Comparison of ENCODE assay signal across 17 cellular contexts in genomic region chr21:45119812-45120211, GRCh38. TPM values are rescaled to one million over a fixed set of nuclear protein-coding genes. Genes with fewer than 3 reads are reported as not detected.
DNase-seq lines count a peak whose midpoint lies in the region; ATAC-seq and TF ChIP-seq lines count a peak whose summit lies in the region.
"Had no signal": no experiment of that assay in that cellular context is flagged by ENCODE, and none has a peak within 500 bp of the region (broad histone marks: within the 10 kb centered on the region; RNA-seq: fewer than 3 reads in every experiment).

No MANE protein-coding gene starts in this region.

- TF ChIP-seq CTCF in VCaP (conservative IDR thresholded peaks at IDR 0.05) (no peak), upper lobe of right lung (IDR thresholded peaks at IDR 0.05) (no peak), left lung (IDR thresholded peaks at IDR 0.05) (no peak)

- H3K9ac ChIP-seq in BLaER1: no peak overlapping the region
- H3K9ac ChIP-seq: BLaER1 treated with 17β-estradiol and CSF1 and Interleukin-3, amounts not matched to agents 10 nM and 100 nM had no signal

- CTCF ChIA-PET in HEK293T (lab: Yijun Ruan, JAX): interaction anchor here (1.1 to 3.8 kb wide), 4 partner anchors 8 to 22 kb away, joined by 4 to 24 read pairs (median 5); no protein-coding TSS in a partner anchor

- ATAC-seq in upper lobe of right lung (no peak), GM21723 (IDR thresholded peaks at IDR 0.05; ENCODE audit: unreplicated experiment) (no peak), left lung (no peak), HG02981 (IDR thresholded peaks at IDR 0.05; ENCODE audit: unreplicated experiment) (no peak)
- ATAC-seq: CD8-positive, alpha-beta T cell; GM12878 had no signal

- POLR2A ChIA-PET in HEK293T (lab: Yijun Ruan, JAX): interaction anchor here (0.6 to 1.2 kb wide), 3 partner anchors 9 to 319 kb away, joined by 3 to 4 read pairs (median 3); partner anchors contain the start of gene UBE2G2

- no peak overlapping the region for H3K4me3 ChIP-seq in BLaER1
- H3K4me3 ChIP-seq in upper lobe of right lung: no peak overlapping the region
- no peak overlapping the region for H3K4me3 ChIP-seq in left lung
- H3K4me3 ChIP-seq: BLaER1 treated with 17β-estradiol and CSF1 and Interleukin-3, amounts not matched to agents 10 nM and 100 nM; GM12878 had no signal

- peaks cover 81% of the 10 kb centered on the region for H3K4me1 ChIP-seq in BLaER1
- H3K4me1 ChIP-seq in upper lobe of right lung: peaks cover 4% of the 10 kb centered on the region
- peaks cover 0 to under 1% of the 10 kb centered on the region in 2 donors for H3K4me1 ChIP-seq in left lung

- H3K9me3 ChIP-seq in BLaER1 (0 out of 2 replicates have a peak, but pooled peaks cover 9% of the 10 kb centered on the region), upper lobe of right lung (no peaks in the 10 kb centered on the region), left lung (no peaks in the 10 kb centered on the region)

- peak overlapping the region; percentile 32; the same call in 1 of the 2 replicates for H3K27ac ChIP-seq in BLaER1
- peak overlapping the region; percentile 92 for H3K27ac ChIP-seq in VCaP
- H3K27ac ChIP-seq in upper lobe of right lung: no peak overlapping the region
- no peak overlapping the region for H3K27ac ChIP-seq in left lung
- H3K27ac ChIP-seq: BLaER1 treated with 17β-estradiol and CSF1 and Interleukin-3, amounts not matched to agents 10 nM and 100 nM; HL-60 had no signal

- DNase-seq in HEK293T (ENCODE audit: extremely low spot score) (no peak), upper lobe of right lung (peak; percentile 11), left lung (no peak)
- DNase-seq: 8988T; Calu3; CD8-positive, alpha-beta T cell; DMS79 treated with DMSO at 0.1 percent for 48 hours; GOT3; H7; KBM-7 had no signal

- H3K27me3 ChIP-seq in BLaER1 (no peaks in the 10 kb centered on the region), upper lobe of right lung (no peaks in the 10 kb centered on the region), left lung (no peaks in the 10 kb centered on the region)

- peaks cover 34% of the 10 kb centered on the region for H3K36me3 ChIP-seq in BLaER1
- H3K36me3 ChIP-seq in upper lobe of right lung: no peaks in the 10 kb centered on the region
- H3K36me3 ChIP-seq in left lung: no peaks in the 10 kb centered on the region

- H3K4me2 ChIP-seq in BLaER1: peak overlapping the region; percentile 95; the same call in 1 of the 2 replicates

- intact Hi-C loops in upper lobe of right lung (cut with DNase I): no loop called here
- intact Hi-C loops in left lung (cut with DNase I): loop anchor here in 1 of 2 donors (10.0 kb wide), 1 partner anchor 165 kb away; no protein-coding TSS in a partner anchor

- H4K20me1 ChIP-seq in BLaER1: peaks cover 50% of the 10 kb centered on the region; the same call in 1 of the 2 replicates

TF ChIP-seq in HEK293T, 16 proteins besides CTCF, POLR2A, EP300 and RAD21:
- TF ChIP-seq FOXM1 (IDR thresholded peaks at IDR 0.05; ENCODE audit: borderline replicate concordance) (no peak), SUZ12 (IDR thresholded peaks at IDR 0.05) (no peak), ZNF384 (IDR thresholded peaks at IDR 0.05) (no peak), HDGF (IDR thresholded peaks at IDR 0.05; ENCODE audit: borderline replicate concordance) (no peak), NFRKB (IDR thresholded peaks at IDR 0.05) (no peak), PKNOX1 (IDR thresholded peaks at IDR 0.05) (peak; percentile 65), L3MBTL2 (conservative IDR thresholded peaks at IDR 0.05) (0 out of 2 replicates have a peak, but pooled peaks have one; percentile 23), SP1 (IDR thresholded peaks at IDR 0.05) (no peak), FOXA1 (IDR thresholded peaks at IDR 0.05) (no peak), ARNT (IDR thresholded peaks at IDR 0.05) (no peak), ELF4 (IDR thresholded peaks at IDR 0.05) (no peak), LEF1 (IDR thresholded peaks at IDR 0.05; ENCODE audit: borderline replicate concordance) (no peak), FOXK2 (IDR thresholded peaks at IDR 0.05) (no peak), TARDBP (IDR thresholded peaks at IDR 0.05) (no peak), CTBP1 (IDR thresholded peaks at IDR 0.05; ENCODE audit: borderline replicate concordance) (no peak)

RNA-seq across cellular contexts. Expression of gene ADARB1, which starts 45.4 kb away (rescaled TPM):
- 73.6 TPM for total RNA-seq in upper lobe of right lung
- total RNA-seq in left lung: 10 to 100 TPM; 30.4 to 53.4 TPM

Comparison
In these comparisons a context has a peak if more than half of its experiments do, and no peak if none do; other contexts are left out.
1. H3K27ac ChIP-seq: peak in BLaER1 (single experiment) and VCaP (single experiment); none in upper lobe of right lung (single experiment) and left lung (0 of 2).